8 cellular contexts compared by ENCODE assay signal in the genomic region with DNA sequence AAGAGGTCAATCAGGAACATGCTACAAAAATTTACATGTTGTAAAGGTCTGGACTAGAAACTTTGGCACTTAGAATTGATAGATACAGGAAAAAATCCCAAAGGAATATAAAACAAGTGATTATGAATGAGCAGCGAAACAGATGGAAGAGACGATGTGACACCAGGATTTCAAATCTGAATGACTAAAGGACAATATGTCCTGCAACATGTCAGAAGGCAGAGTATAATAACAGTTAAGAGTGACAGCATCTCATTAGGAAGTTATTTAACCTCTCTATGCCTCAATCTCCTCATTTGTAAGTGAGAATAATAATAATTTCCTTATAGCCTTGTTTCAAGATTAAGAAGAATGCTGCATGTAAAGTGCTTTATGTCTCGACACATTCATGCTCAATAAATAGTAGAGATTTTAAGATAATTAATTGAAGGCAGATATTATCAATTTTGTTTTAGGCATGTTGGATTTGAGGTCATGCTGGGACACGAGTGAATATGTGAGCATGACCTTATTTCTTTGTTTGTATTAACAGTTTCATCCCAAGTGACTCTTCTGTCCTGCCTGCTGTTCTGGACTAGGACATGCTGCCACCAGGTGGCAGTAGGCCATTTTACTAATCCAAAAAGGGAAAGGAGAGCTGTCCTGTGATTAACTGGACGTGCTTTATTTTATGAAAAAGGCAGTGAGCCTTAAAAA. TPM values are rescaled to one million over a fixed set of nuclear protein-coding genes. Genes with fewer than 3 reads are reported as not detected.
DNase-seq lines count a peak whose midpoint lies in the region; ATAC-seq and TF ChIP-seq lines count a peak whose summit lies in the region.

No MANE protein-coding gene starts in this region.

- H3K23ac ChIP-seq in neuronal stem cell (ENCODE audit: low read depth, low read length, poor library complexity): no peak overlapping the region

- H3K36me3 ChIP-seq in NT2/D1 (ENCODE audit: insufficient read depth, insufficient read length, low read length) (no peaks in the 10 kb centered on the region), neuronal stem cell (replicated peaks in 1 of 2; ENCODE audit: control insufficient read depth in 2 of 2, insufficient read depth in 2 of 2, low read length in 2 of 2) (no peaks in the 10 kb centered on the region)

- H2BK12ac ChIP-seq in neuronal stem cell (ENCODE audit: low read length): no peak overlapping the region

- H3K4ac ChIP-seq in neuronal stem cell (ENCODE audit: low read length): no peak overlapping the region

- H3K27ac ChIP-seq in neuronal stem cell (replicated peaks; ENCODE audit: low read length): no peak overlapping the region

- ATAC-seq in GM18909 (IDR thresholded peaks at IDR 0.05; ENCODE audit: poor library complexity, unreplicated experiment): peak; percentile 42
- ATAC-seq in HG03520 (IDR thresholded peaks at IDR 0.05; ENCODE audit: unreplicated experiment): peak; percentile 44

- no peak overlapping the region for H4K8ac ChIP-seq in neuronal stem cell (ENCODE audit: low read depth, low read length)

- no peak overlapping the region for H3K27ac Mint-ChIP-seq in activated T-cell treated with anti-CD3 and anti-CD28 coated beads, Interleukin-2, amount 50 U/mL, for 24 hours
- H3K27ac Mint-ChIP-seq in type B pancreatic cell: peak overlapping the region; percentile 27

- TF ChIP-seq CTCF in fibroblast of the aortic adventitia (IDR thresholded peaks at IDR 0.05; ENCODE audit: insufficient read depth, low read length): peak; percentile 89
- peak; percentile 93 for TF ChIP-seq CTCF in type B pancreatic cell (conservative IDR thresholded peaks at IDR 0.05)

- H3K4me1 ChIP-seq in NT2/D1 (ENCODE audit: insufficient read depth, insufficient read length): no peaks in the 10 kb centered on the region
- no peaks in the 10 kb centered on the region for H3K4me1 ChIP-seq in neuronal stem cell (ENCODE audit: control insufficient read depth in 2 of 2, insufficient read depth in 1 of 2, low read depth in 1 of 2, low read length in 2 of 2)

- H3K27me3 Mint-ChIP-seq in activated T-cell treated with anti-CD3 and anti-CD28 coated beads, Interleukin-2, amount 50 U/mL, for 24 hours: peaks cover 28% of the 10 kb centered on the region
- H3K27me3 Mint-ChIP-seq in type B pancreatic cell: no peaks in the 10 kb centered on the region

- H3K9ac ChIP-seq in NT2/D1 (ENCODE audit: insufficient read length, low read depth) (no peak overlapping the region), neuronal stem cell (ENCODE audit: low read depth, low read length, poor library complexity) (no peak overlapping the region)

- H3K36me3 Mint-ChIP-seq in activated T-cell treated with anti-CD3 and anti-CD28 coated beads, Interleukin-2, amount 50 U/mL, for 24 hours (ENCODE audit: low read depth): no peaks in the 10 kb centered on the region
- H3K36me3 Mint-ChIP-seq in type B pancreatic cell: peaks cover 5% of the 10 kb centered on the region

- H4K91ac ChIP-seq in neuronal stem cell (ENCODE audit: low read depth, low read length, poor library complexity): no peak overlapping the region

- no peak overlapping the region for H3K14ac ChIP-seq in neuronal stem cell (ENCODE audit: low read length)

- H3K9me3 ChIP-seq in NT2/D1 (ENCODE audit: insufficient read depth, low read length) (no peaks in the 10 kb centered on the region), neuronal stem cell (replicated peaks in 1 of 2; ENCODE audit: control insufficient read depth in 2 of 2, insufficient read depth in 1 of 2, low read depth in 1 of 2, low read length in 2 of 2) (no peaks in the 10 kb centered on the region)

- no peaks in the 10 kb centered on the region for H3K9me3 Mint-ChIP-seq in activated T-cell treated with anti-CD3 and anti-CD28 coated beads, Interleukin-2, amount 50 U/mL, for 24 hours
- H3K9me3 Mint-ChIP-seq in type B pancreatic cell: no peaks in the 10 kb centered on the region

- peak; percentile 54 for DNase-seq in CD1c-positive myeloid dendritic cell (ENCODE audit: extremely low spot score)
- peak; percentile 15 for DNase-seq in NT2/D1 (ENCODE audit: low read depth, low spot score)
- DNase-seq in activated T-cell treated with anti-CD3 and anti-CD28 coated beads, Interleukin-2, amount 50 U/mL, for 24 hours: peak; percentile 36
- peak; percentile 81 for DNase-seq in fibroblast of the aortic adventitia (ENCODE audit: low read depth)
- peak; percentile 39 for DNase-seq in neuronal stem cell (ENCODE audit: low spot score)
- no peak for DNase-seq in type B pancreatic cell (ENCODE audit: extremely low spot score, unreplicated experiment)

- H3K4me3 ChIP-seq in NT2/D1 (ENCODE audit: insufficient read length, low read depth): no peak overlapping the region
- H3K4me3 ChIP-seq in fibroblast of the aortic adventitia (ENCODE audit: low read depth, low read length): no peak overlapping the region
- no peak overlapping the region for H3K4me3 ChIP-seq in neuronal stem cell (ENCODE audit: low read length in 2 of 2)

- no peaks in the 10 kb centered on the region for H3K79me1 ChIP-seq in neuronal stem cell (ENCODE audit: low read depth, low read length)

- no peak overlapping the region for H2BK120ac ChIP-seq in neuronal stem cell (ENCODE audit: low read depth, low read length)

- H3K27me3 ChIP-seq in NT2/D1 (ENCODE audit: insufficient read depth, insufficient read length): no peaks in the 10 kb centered on the region
- no peaks in the 10 kb centered on the region for H3K27me3 ChIP-seq in neuronal stem cell (ENCODE audit: control insufficient read depth in 3 of 3, insufficient read depth in 3 of 3, low read depth in 1 of 3, low read length in 3 of 3)

- H2BK5ac ChIP-seq in neuronal stem cell (ENCODE audit: low read length): no peak overlapping the region

- no CpG with 5 or more reads among the region's 5 CpGs for WGBS in neuronal stem cell (ENCODE audit: extremely low coverage in 2 of 2, insufficient read length in 2 of 2, insufficient replicate concordance in 1 of 2), 2 donors

- no peak overlapping the region for H3K4me3 Mint-ChIP-seq in activated T-cell treated with anti-CD3 and anti-CD28 coated beads, Interleukin-2, amount 50 U/mL, for 24 hours
- no peak overlapping the region for H3K4me3 Mint-ChIP-seq in type B pancreatic cell

- no peak overlapping the region for H2AK5ac ChIP-seq in neuronal stem cell (ENCODE audit: low read depth, low read length)

- H3K4me2 ChIP-seq in neuronal stem cell (ENCODE audit: insufficient read depth, low read length, poor library complexity, severe bottlenecking): no peak overlapping the region

- H3K4me1 Mint-ChIP-seq in activated T-cell treated with anti-CD3 and anti-CD28 coated beads, Interleukin-2, amount 50 U/mL, for 24 hours (ENCODE audit: low read depth): peaks cover 22% of the 10 kb centered on the region
- H3K4me1 Mint-ChIP-seq in type B pancreatic cell (ENCODE audit: unreplicated experiment): peaks cover 21% of the 10 kb centered on the region

- no peak overlapping the region for H2AFZ ChIP-seq in neuronal stem cell (ENCODE audit: low read length)

- H2BK15ac ChIP-seq in neuronal stem cell (ENCODE audit: low read length): no peak overlapping the region

- no peak overlapping the region for H3K18ac ChIP-seq in neuronal stem cell (ENCODE audit: low read length)

RNA-seq across cellular contexts. Expression of gene FRK, which starts 50.1 kb away (rescaled TPM):
- total RNA-seq in fibroblast of the aortic adventitia (ENCODE audit: low replicate concordance): 2.0 TPM in 2 replicates
- 0.04 TPM for polyA plus RNA-seq in neuronal stem cell (2013, experiment 1 of 2)
- polyA plus RNA-seq in neuronal stem cell (2013, experiment 2 of 2): 0.03 TPM
- total RNA-seq in type B pancreatic cell (ENCODE audit: low replicate concordance): 6.2 and 13.2 TPM in 2 replicates
